ENCODE assay signal across 11 cellular contexts in genomic region chr14:92400579-92401444, GRCh38.
A peak's percentile ranks its signal among the peaks of the same experiment; 100 is the strongest.
DNase-seq lines count a peak whose midpoint lies in the region; ATAC-seq and TF ChIP-seq lines count a peak whose summit lies in the region.
"Had no signal": no experiment of that assay in that cellular context is flagged by ENCODE, and none has a peak within 500 bp of the region (broad histone marks: within the 10 kb centered on the region; RNA-seq: fewer than 3 reads in every experiment).

No MANE protein-coding gene starts in this region.

- H3K4me1 ChIP-seq in osteoblast (ENCODE audit: insufficient read depth, low read length), result peaks cover 22% of the 10 kb centered on the region

- H3K27ac Mint-ChIP-seq in activated CD8-positive, alpha-beta memory T cell treated with anti-CD3 and anti-CD28 coated beads, Interleukin-2, amount 10 ng/mL, durations not matched to agents 7 days and 5 days, result no peak overlapping the region

- no peaks in the 10 kb centered on the region for H4K20me1 ChIP-seq in osteoblast (ENCODE audit: insufficient read depth, low read length)

- H3K27me3 ChIP-seq in osteoblast (ENCODE audit: insufficient read depth, low read length), result peaks cover 4% of the 10 kb centered on the region

- H3K36me3 ChIP-seq in osteoblast (ENCODE audit: insufficient read depth, low read length), result no peaks in the 10 kb centered on the region

- CTCF ChIA-PET in GM10248 (lab: Yijun Ruan, JAX), result interaction anchor here (1.5 kb wide), 1 partner anchor 9 kb away, joined by 4 read pairs; no protein-coding TSS in a partner anchor
- CTCF ChIA-PET in activated CD8-positive, alpha-beta memory T cell treated with anti-CD3 and anti-CD28 coated beads, Interleukin-2, amount 10 ng/mL, durations not matched to agents 7 days and 5 days (lab: Charles Lee), result no interaction called here

- H3K4me3 ChIP-seq in epithelial cell of esophagus (ENCODE audit: low read length) (no peak overlapping the region), osteoblast (ENCODE audit: insufficient read depth, low read length) (no peak overlapping the region)

- H3K27me3 Mint-ChIP-seq in activated CD8-positive, alpha-beta memory T cell treated with anti-CD3 and anti-CD28 coated beads, Interleukin-2, amount 10 ng/mL, durations not matched to agents 7 days and 5 days, result peaks cover 37% of the 10 kb centered on the region

- no peaks in the 10 kb centered on the region for H3K79me2 ChIP-seq in osteoblast (ENCODE audit: insufficient read depth, low read length)

- H3K4me2 ChIP-seq in osteoblast (ENCODE audit: insufficient read depth, low read length), result no peak overlapping the region

- H2AFZ ChIP-seq in osteoblast (ENCODE audit: low read length), result no peak overlapping the region

- ATAC-seq in GM21526 (IDR thresholded peaks at IDR 0.05; ENCODE audit: low FRiP score, unreplicated experiment) (peak; percentile 79), HG03439 (IDR thresholded peaks at IDR 0.05; ENCODE audit: unreplicated experiment) (peak; percentile 82)
- ATAC-seq in activated CD8-positive, alpha-beta memory T cell treated with anti-CD3 and anti-CD28 coated beads, Interleukin-2, amount 10 ng/mL, durations not matched to agents 7 days and 5 days, result no peak
- ATAC-seq: activated T-cell treated with anti-CD3 and anti-CD28 coated beads, Interleukin-2, amount 50 U/mL, for 4 hours had no signal

- peaks cover 5% of the 10 kb centered on the region for H3K4me1 Mint-ChIP-seq in activated CD8-positive, alpha-beta memory T cell treated with anti-CD3 and anti-CD28 coated beads, Interleukin-2, amount 10 ng/mL, durations not matched to agents 7 days and 5 days

- H3K9me3 ChIP-seq in osteoblast (ENCODE audit: low read depth, low read length), result no peaks in the 10 kb centered on the region

- H3K36me3 Mint-ChIP-seq in activated CD8-positive, alpha-beta memory T cell treated with anti-CD3 and anti-CD28 coated beads, Interleukin-2, amount 10 ng/mL, durations not matched to agents 7 days and 5 days, result peaks cover 1% of the 10 kb centered on the region
- H3K36me3 Mint-ChIP-seq: CD4-positive, CD25-positive, alpha-beta regulatory T cell had no signal

- H3K27ac ChIP-seq in osteoblast (ENCODE audit: low read depth, low read length), result no peak overlapping the region
- H3K27ac ChIP-seq: epithelial cell of prostate had no signal

- DNase-seq in GM10248 (ENCODE audit: extremely low spot score), result peak; percentile 50
- DNase-seq in epithelial cell of esophagus (ENCODE audit: low read depth), result peak; percentile 51
- no peak for DNase-seq in HK-2 (ENCODE audit: unreplicated experiment)
- DNase-seq in activated CD8-positive, alpha-beta memory T cell treated with anti-CD3 and anti-CD28 coated beads, Interleukin-2, amount 10 ng/mL, durations not matched to agents 7 days and 5 days, result no peak
- DNase-seq in NCI-H1105 treated with DMSO at 0.1 percent for 48 hours (lab: John Stamatoyannopoulos, UW), result no peak
- no peak for DNase-seq in osteoblast (ENCODE audit: insufficient read length, low spot score, missing footprints)
- DNase-seq: activated T-cell treated with anti-CD3 and anti-CD28 coated beads, Interleukin-2, amount 50 U/mL, for 4 hours; CD4-positive, CD25-positive, alpha-beta regulatory T cell had no signal

- POLR2A ChIA-PET in GM10248 (lab: Yijun Ruan, JAX), result no interaction called here

- no peak overlapping the region for H3K4me3 Mint-ChIP-seq in activated CD8-positive, alpha-beta memory T cell treated with anti-CD3 and anti-CD28 coated beads, Interleukin-2, amount 10 ng/mL, durations not matched to agents 7 days and 5 days
- H3K4me3 Mint-ChIP-seq: activated T-cell treated with anti-CD3 and anti-CD28 coated beads, Interleukin-2, amount 50 U/mL, for 4 hours; CD4-positive, CD25-positive, alpha-beta regulatory T cell had no signal

- H3K9me3 Mint-ChIP-seq in activated CD8-positive, alpha-beta memory T cell treated with anti-CD3 and anti-CD28 coated beads, Interleukin-2, amount 10 ng/mL, durations not matched to agents 7 days and 5 days (ENCODE audit: low read depth), result peaks cover 2% of the 10 kb centered on the region
- H3K9me3 Mint-ChIP-seq: activated T-cell treated with anti-CD3 and anti-CD28 coated beads, Interleukin-2, amount 50 U/mL, for 4 hours had no signal

- no peak for TF ChIP-seq CTCF in GM10248 (IDR thresholded peaks at IDR 0.05; ENCODE audit: control extremely low read depth, extremely low read depth, low read depth, missing control alignments)
- TF ChIP-seq CTCF in epithelial cell of esophagus (IDR thresholded peaks at IDR 0.05; ENCODE audit: insufficient read depth, low read depth, low read length, missing control alignments), result no peak
- no peak for TF ChIP-seq CTCF in osteoblast (IDR thresholded peaks at IDR 0.05; ENCODE audit: extremely low read depth, low read depth, low read length)

Comparison
In these comparisons a context has a peak if more than half of its experiments do, and no peak if none do; other contexts are left out.
1. DNase-seq: peak in GM10248 (single experiment) and epithelial cell of esophagus (single experiment); none in HK-2 (single experiment), activated CD8-positive, alpha-beta memory T cell treated with anti-CD3 and anti-CD28 coated beads, Interleukin-2, amount 10 ng/mL, durations not matched to agents 7 days and 5 days (single experiment), NCI-H1105 treated with DMSO at 0.1 percent for 48 hours (single experiment) and osteoblast (single experiment).